ENCODE assay signal across 26 cellular contexts in the genomic region with DNA sequence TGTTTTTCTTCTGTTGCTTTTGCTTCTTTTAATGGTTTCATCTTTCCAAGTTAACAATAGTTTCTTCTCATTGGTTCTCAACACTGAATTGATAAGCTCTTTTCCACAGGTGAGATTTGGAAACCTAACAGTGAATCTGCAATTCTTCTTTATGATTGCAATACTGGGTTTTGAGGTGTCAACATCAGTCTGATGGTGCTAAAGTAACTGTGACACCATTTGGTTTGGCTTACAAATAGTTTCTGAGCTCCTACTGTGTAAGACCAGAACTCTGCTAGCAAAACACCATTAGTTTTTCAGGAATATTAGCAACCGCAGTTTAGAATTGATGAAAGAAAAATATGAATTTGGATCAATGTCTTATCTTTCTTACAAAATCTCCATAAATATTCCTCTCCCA.
"Had no signal": no experiment of that assay in that cellular context is flagged by ENCODE, and none has a peak within 500 bp of the region (broad histone marks: within the 10 kb centered on the region; RNA-seq: fewer than 3 reads in every experiment).

No MANE protein-coding gene starts in this region.

- H3K4me3 ChIP-seq: adrenal gland, ascending aorta, dorsolateral prefrontal cortex, hepatocyte, lower lobe of right lung, sigmoid colon, smooth muscle cell, thoracic aorta, vagina had no signal

- H3K27me3 ChIP-seq: adrenal gland, ascending aorta, dorsolateral prefrontal cortex, hepatocyte, sigmoid colon, vagina had no signal

- H3K9me3 ChIP-seq: adrenal gland, ascending aorta, lower lobe of right lung, sigmoid colon, thoracic aorta, vagina had no signal

- ATAC-seq: effector memory CD8-positive, alpha-beta T cell; esophagus mucosa; left lobe of liver; lower lobe of right lung; stimulated activated naive B cell treated with anti-CD40 and anti-IgM and Interleukin-4, amounts not matched to agents 10 μg/mL and 1 μg/mL and 100 μg/mL, for 72 hours; WTC11 had no signal

- H3K9me3 Mint-ChIP-seq: effector memory CD8-positive, alpha-beta T cell; immature natural killer cell; type B pancreatic cell had no signal

- H2AFZ ChIP-seq: hepatocyte had no signal

- H3K4me1 ChIP-seq: ascending aorta had no signal

- H3K36me3 ChIP-seq: adrenal gland, ascending aorta, lower lobe of right lung, sigmoid colon, thoracic aorta, vagina had no signal

- H3K27me3 Mint-ChIP-seq: effector memory CD8-positive, alpha-beta T cell; naive B cell; progenitor cell of endocrine pancreas; stimulated activated naive B cell treated with anti-CD40 and anti-IgM and Interleukin-4, amounts not matched to agents 10 μg/mL and 1 μg/mL and 100 μg/mL, for 72 hours; type B pancreatic cell had no signal

- H3K27ac ChIP-seq: adrenal gland, ascending aorta, dorsolateral prefrontal cortex, hepatocyte, lower lobe of right lung, sigmoid colon, thoracic aorta, vagina had no signal

- DNase-seq: activated CD4-positive, alpha-beta T cell treated with anti-CD3 and anti-CD28 coated beads, Interleukin-2, amount 50 U/mL, for 48 hours; activated naive CD4-positive, alpha-beta T cell treated with Interleukin-2 at 50 U/mL for 16 hours; adrenal gland; central memory CD4-positive, alpha-beta T cell; dorsolateral prefrontal cortex; effector memory CD8-positive, alpha-beta T cell; foreskin melanocyte; glutamatergic neuron; immature natural killer cell; lower lobe of right lung; naive B cell; retina; sigmoid colon; stimulated activated CD4-positive, alpha-beta T cell treated with anti-CD3 and anti-CD28 coated beads, Interleukin-15, amount 100 ng/mL, for 24 hours; stimulated activated naive B cell treated with anti-CD40 and anti-IgM and Interleukin-4, amounts not matched to agents 10 μg/mL and 1 μg/mL and 100 μg/mL, for 72 hours; T-helper 9 cell had no signal

- H3K4me3 Mint-ChIP-seq: effector memory CD8-positive, alpha-beta T cell; immature natural killer cell; naive B cell; stimulated activated naive B cell treated with anti-CD40 and anti-IgM and Interleukin-4, amounts not matched to agents 10 μg/mL and 1 μg/mL and 100 μg/mL, for 72 hours; type B pancreatic cell; WTC11 had no signal

- H3K4me2 ChIP-seq: hepatocyte, smooth muscle cell had no signal

- H3K27ac Mint-ChIP-seq: effector memory CD8-positive, alpha-beta T cell; immature natural killer cell; progenitor cell of endocrine pancreas; stimulated activated naive B cell treated with anti-CD40 and anti-IgM and Interleukin-4, amounts not matched to agents 10 μg/mL and 1 μg/mL and 100 μg/mL, for 72 hours; type B pancreatic cell; WTC11 had no signal
